1 cellular context compared by ENCODE assay signal in genomic region chr9:78031271-78031825, GRCh38.
TF ChIP-seq lines count a peak whose summit lies in the region.

TSS of gene GNAQ (minus strand) at chr9:78031811. CDS start at chr9:78031235, 576 bp downstream.

TF ChIP-seq in H1, 55 proteins besides CTCF, POLR2A, EP300 and RAD21 (continued from another document):
- TF ChIP-seq CHD7 (IDR thresholded peaks at IDR 0.05; ENCODE audit: insufficient replicate concordance, low read length) (no peak), GABPA (IDR thresholded peaks at IDR 0.05; ENCODE audit: borderline replicate concordance, insufficient read depth, low read length) (no peak), TAF7 (optimal IDR thresholded peaks at IDR 0.05; ENCODE audit: borderline replicate concordance, low read depth, low read length) (no peak), POLR2AphosphoS5 (IDR thresholded peaks at IDR 0.05; ENCODE audit: low read depth, low read length) (no peak), FOSL1 (IDR thresholded peaks at IDR 0.05; ENCODE audit: insufficient read depth, low read depth, low read length) (no peak), CREB1 (IDR thresholded peaks at IDR 0.05) (no peak)
